Comparison of ENCODE assay signal across 32 cellular contexts in genomic region chr3:1348547-1348946, GRCh38.
DNase-seq lines count a peak whose midpoint lies in the region; ATAC-seq, FAIRE-seq and TF ChIP-seq lines count a peak whose summit lies in the region.
"Had no signal": no experiment of that assay in that cellular context is flagged by ENCODE, and none has a peak within 500 bp of the region (broad histone marks: within the 10 kb centered on the region; RNA-seq: fewer than 3 reads in every experiment).

No MANE protein-coding gene starts in this region.

- H3K27ac Mint-ChIP-seq in astrocyte (ENCODE audit: unreplicated experiment): no peak overlapping the region
- H3K27ac Mint-ChIP-seq in effector memory CD8-positive, alpha-beta T cell: no peak overlapping the region
- H3K27ac Mint-ChIP-seq: activated CD4-positive, alpha-beta memory T cell treated with anti-CD3 and anti-CD28 coated beads for 36 hours; activated T-cell treated with anti-CD3 and anti-CD28 coated beads, Interleukin-2, amount 50 U/mL, for 72 hours; brain; CD4-positive, alpha-beta memory T cell; mesothelial cell of epicardium; stimulated activated naive CD8-positive, alpha-beta T cell treated with anti-CD3 and anti-CD28 coated beads, Interleukin-15, Interleukin-2, amounts not matched to agents 100 ng/mL and 50 ng/mL, for 24 hours; T-helper 17 cell had no signal

- H2AFZ ChIP-seq in astrocyte (ENCODE audit: low read depth, low read length): no peak overlapping the region

- TF ChIP-seq CTCF in A673 (conservative IDR thresholded peaks at IDR 0.05; ENCODE audit: low read depth, low read length) (0 out of 2 replicates have a peak, but pooled peaks have one; percentile 18), NB4 (IDR thresholded peaks at IDR 0.05; ENCODE audit: low read depth, low read length) (no peak), astrocyte (IDR thresholded peaks at IDR 0.05; ENCODE audit: insufficient read depth, low read depth, low read length) (peak; percentile 4), foreskin keratinocyte (conservative IDR thresholded peaks at IDR 0.05) (peak; percentile 12), gastroesophageal sphincter (IDR thresholded peaks at IDR 0.05) (no peak)

- POLR2A ChIA-PET in A673 (lab: Charles Lee; ENCODE audit: low non-redundant PET): no interaction called here

- no peak overlapping the region for H3K9ac ChIP-seq in astrocyte (ENCODE audit: low read length)

- H3K4me3 ChIP-seq in A673 (ENCODE audit: low read depth, low read length, poor library complexity, severe bottlenecking) (no peak overlapping the region), NB4 (ENCODE audit: low read depth, low read length) (no peak overlapping the region), astrocyte (ENCODE audit: insufficient read depth, low read depth, low read length) (no peak overlapping the region), gastroesophageal sphincter (no peak overlapping the region)
- H3K4me3 ChIP-seq: right lobe of liver, thoracic aorta had no signal

- no peak overlapping the region for H3K4me3 Mint-ChIP-seq in astrocyte (ENCODE audit: unreplicated experiment)
- H3K4me3 Mint-ChIP-seq in effector memory CD8-positive, alpha-beta T cell: no peak overlapping the region
- H3K4me3 Mint-ChIP-seq: activated CD4-positive, alpha-beta memory T cell treated with anti-CD3 and anti-CD28 coated beads for 36 hours; activated T-cell treated with anti-CD3 and anti-CD28 coated beads, Interleukin-2, amount 50 U/mL, for 72 hours; brain; CD4-positive, alpha-beta memory T cell; mesothelial cell of epicardium; stimulated activated naive CD8-positive, alpha-beta T cell treated with anti-CD3 and anti-CD28 coated beads, Interleukin-15, Interleukin-2, amounts not matched to agents 100 ng/mL and 50 ng/mL, for 24 hours; T-helper 17 cell had no signal

- H3K4me1 ChIP-seq in A673 (ENCODE audit: insufficient read depth, low read length, poor library complexity, severe bottlenecking): no peaks in the 10 kb centered on the region
- H3K4me1 ChIP-seq in astrocyte (ENCODE audit: insufficient read depth, low read length): no peaks in the 10 kb centered on the region
- no peaks in the 10 kb centered on the region for H3K4me1 ChIP-seq in foreskin keratinocyte
- H3K4me1 ChIP-seq in gastroesophageal sphincter: no peaks in the 10 kb centered on the region
- H3K4me1 ChIP-seq: right lobe of liver had no signal

- no peaks in the 10 kb centered on the region for H4K20me1 ChIP-seq in astrocyte (ENCODE audit: insufficient read depth, low read length)

- H3K9me3 Mint-ChIP-seq in astrocyte (ENCODE audit: unreplicated experiment): no peaks in the 10 kb centered on the region
- H3K9me3 Mint-ChIP-seq in effector memory CD8-positive, alpha-beta T cell: peaks cover 2 to 10% of the 10 kb centered on the region in 2 donors
- H3K9me3 Mint-ChIP-seq: mesothelial cell of epicardium had no signal

- no peaks in the 10 kb centered on the region for H3K4me1 Mint-ChIP-seq in astrocyte (ENCODE audit: low read depth, unreplicated experiment)
- no peaks in the 10 kb centered on the region for H3K4me1 Mint-ChIP-seq in effector memory CD8-positive, alpha-beta T cell (ENCODE audit: low read depth in 2 of 2)
- H3K4me1 Mint-ChIP-seq: brain; CD4-positive, alpha-beta memory T cell; T-helper 17 cell had no signal

- no peak for ATAC-seq in foreskin keratinocyte
- no peak for ATAC-seq in gastroesophageal sphincter
- ATAC-seq in effector memory CD8-positive, alpha-beta T cell (replicated peaks): no peak
- ATAC-seq: activated T-cell treated with anti-CD3 and anti-CD28 coated beads, Interleukin-2, amount 50 U/mL, for 72 hours; right lobe of liver; T-helper 17 cell had no signal

- H3K27ac ChIP-seq in A673 (ENCODE audit: low read depth, low read length, poor library complexity, severe bottlenecking) (no peak overlapping the region), astrocyte (ENCODE audit: low read depth, low read length) (no peak overlapping the region), foreskin keratinocyte (no peak overlapping the region), gastroesophageal sphincter (no peak overlapping the region)
- H3K27ac ChIP-seq: neutrophil, right lobe of liver, thoracic aorta had no signal

- no peak for TF ChIP-seq EP300 in gastroesophageal sphincter (IDR thresholded peaks at IDR 0.05)

- no peaks in the 10 kb centered on the region for H3K79me2 ChIP-seq in astrocyte (ENCODE audit: insufficient read depth, low read length)

- H3K27me3 Mint-ChIP-seq in astrocyte (ENCODE audit: low read depth, unreplicated experiment): no peaks in the 10 kb centered on the region
- H3K27me3 Mint-ChIP-seq in effector memory CD8-positive, alpha-beta T cell: no peaks in the 10 kb centered on the region
- H3K27me3 Mint-ChIP-seq: activated CD4-positive, alpha-beta memory T cell treated with anti-CD3 and anti-CD28 coated beads for 36 hours; CD4-positive, alpha-beta memory T cell; stimulated activated naive CD8-positive, alpha-beta T cell treated with anti-CD3 and anti-CD28 coated beads, Interleukin-15, Interleukin-2, amounts not matched to agents 100 ng/mL and 50 ng/mL, for 24 hours; T-helper 17 cell had no signal

- H3K27me3 ChIP-seq in A673 (replicated peaks; ENCODE audit: insufficient read depth, low read depth, low read length, poor library complexity): no peaks in the 10 kb centered on the region
- no peaks in the 10 kb centered on the region for H3K27me3 ChIP-seq in astrocyte (ENCODE audit: insufficient read depth, low read length)
- no peaks in the 10 kb centered on the region for H3K27me3 ChIP-seq in foreskin keratinocyte
- no peaks in the 10 kb centered on the region for H3K27me3 ChIP-seq in gastroesophageal sphincter
- H3K27me3 ChIP-seq: neutrophil, right lobe of liver had no signal

- TF ChIP-seq POLR2A in NB4 (IDR thresholded peaks at IDR 0.05; ENCODE audit: extremely low read depth, insufficient read length): no peak
- TF ChIP-seq POLR2A in gastroesophageal sphincter (IDR thresholded peaks at IDR 0.05): no peak

- H3K9me3 ChIP-seq in A673 (ENCODE audit: low read depth, low read length, poor library complexity, severe bottlenecking) (no peaks in the 10 kb centered on the region), astrocyte (ENCODE audit: insufficient read depth, low read depth, low read length) (no peaks in the 10 kb centered on the region), gastroesophageal sphincter (no peaks in the 10 kb centered on the region)
- H3K9me3 ChIP-seq: neutrophil, right lobe of liver, thoracic aorta had no signal

- CTCF ChIA-PET in A673 (lab: Charles Lee): no interaction called here

- 69 to 86% methylated on average over 3 of the region's 3 CpGs for WGBS in gastroesophageal sphincter (ENCODE audit: low coverage in 1 of 2), 2 donors

- FAIRE-seq in astrocyte (lab: Jason Lieb, UNC): no peak
- FAIRE-seq: A204.1, endothelial cell of umbilical vein, keratinocyte, TTC549 had no signal

- intact Hi-C loops in A673 (cut with micrococcal nuclease; ENCODE audit: unreplicated experiment): no loop called here

- H3K36me3 ChIP-seq in A673 (ENCODE audit: insufficient read depth, low read length, poor library complexity, severe bottlenecking) (no peaks in the 10 kb centered on the region), astrocyte (ENCODE audit: insufficient read depth, low read length) (no peaks in the 10 kb centered on the region), gastroesophageal sphincter (no peaks in the 10 kb centered on the region)
- H3K36me3 ChIP-seq: neutrophil, right lobe of liver, thoracic aorta had no signal

- BruUV-seq in A673 (replicated peaks; lab: Mats Ljungman, UMichigan): no TSS peak

- no peaks in the 10 kb centered on the region for H3K36me3 Mint-ChIP-seq in astrocyte (ENCODE audit: low read depth, unreplicated experiment)
- no peaks in the 10 kb centered on the region for H3K36me3 Mint-ChIP-seq in effector memory CD8-positive, alpha-beta T cell (ENCODE audit: insufficient read depth)
- H3K36me3 Mint-ChIP-seq: activated CD4-positive, alpha-beta memory T cell treated with anti-CD3 and anti-CD28 coated beads for 36 hours; brain; CD4-positive, alpha-beta memory T cell; mesothelial cell of epicardium had no signal

- no peak overlapping the region for H3K4me2 ChIP-seq in astrocyte (ENCODE audit: low read length)

- no peak for DNase-seq in A673 (ENCODE audit: low spot score)
- peak; percentile 3 for DNase-seq in NB4 (ENCODE audit: low read depth)
- DNase-seq in astrocyte (ENCODE audit: low read depth): no peak
- no peak for DNase-seq in foreskin keratinocyte
- no peak for DNase-seq in NOMO-1 treated with DMSO at 0.1 percent for 48 hours (lab: John Stamatoyannopoulos, UW; ENCODE audit: unreplicated experiment)
- DNase-seq in cortex of kidney (lab: John Stamatoyannopoulos, UW): no peak
- no peak for DNase-seq in effector memory CD8-positive, alpha-beta T cell
- DNase-seq: activated CD4-positive, alpha-beta memory T cell treated with anti-CD3 and anti-CD28 coated beads for 36 hours; activated CD4-positive, alpha-beta T cell treated with anti-CD3 and anti-CD28 coated beads for 1 hour; activated naive CD4-positive, alpha-beta T cell treated with Interleukin-2 at 50 U/mL for 16 hours; activated T-cell treated with anti-CD3 and anti-CD28 coated beads, Interleukin-2, amount 50 U/mL, for 72 hours; AML-193; CD4-positive, alpha-beta memory T cell; cerebellar nuclear complex; MM.1S; NCI-H146; NCI-H2107; NCI-H446; NCI-H774; right lobe of liver; stimulated activated CD8-positive, alpha-beta memory T cell treated with anti-CD3 and anti-CD28 coated beads, Interleukin-4, amount 100 ng/mL, for 48 hours; T-helper 17 cell had no signal

Comparison
In these comparisons a context has a peak if more than half of its experiments do, and no peak if none do; other contexts are left out.
1. CTCF ChIP-seq: peak in A673 (single experiment), astrocyte (single experiment) and foreskin keratinocyte (single experiment); none in NB4 (single experiment) and gastroesophageal sphincter (0 of 4).